ENCODE assay signal across 17 cellular contexts in genomic region chr19:57719424-57719823, GRCh38.
"Had no signal": no experiment of that assay in that cellular context is flagged by ENCODE, and none has a peak within 500 bp of the region (broad histone marks: within the 10 kb centered on the region; RNA-seq: fewer than 3 reads in every experiment).

No MANE protein-coding gene starts in this region.

- H3K4me3 ChIP-seq: body of pancreas had no signal

- H3K27me3 ChIP-seq: body of pancreas had no signal

- H3K4me1 ChIP-seq: body of pancreas had no signal

- H3K27ac Mint-ChIP-seq: activated CD4-positive, alpha-beta T cell treated with anti-CD3 and anti-CD28 coated beads for 36 hours; activated CD8-positive, alpha-beta T cell treated with anti-CD3 and anti-CD28 coated beads, Interleukin-2, amount 10 ng/mL, durations not matched to agents 7 days and 5 days; activated naive CD8-positive, alpha-beta T cell treated with anti-CD3 and anti-CD28 coated beads for 36 hours; dendritic cell treated with granulocyte-macrophage colony-stimulating factor and Interleukin-4, amounts not matched to agents 40 ng/mL and 50 ng/mL, for 4 days; natural killer cell treated with Interleukin-12 subunit alpha and Interleukin-12 subunit beta and Interleukin-15 and Interleukin-18, amount 100 ng/mL, for 72 hours had no signal

- H3K4me3 Mint-ChIP-seq: activated CD4-positive, alpha-beta T cell treated with anti-CD3 and anti-CD28 coated beads for 36 hours; activated CD8-positive, alpha-beta T cell treated with anti-CD3 and anti-CD28 coated beads, Interleukin-2, amount 10 ng/mL, durations not matched to agents 7 days and 5 days; activated naive CD8-positive, alpha-beta T cell treated with anti-CD3 and anti-CD28 coated beads for 36 hours; central memory CD8-positive, alpha-beta T cell; dendritic cell treated with granulocyte-macrophage colony-stimulating factor and Interleukin-4, amounts not matched to agents 40 ng/mL and 50 ng/mL, for 4 days; natural killer cell treated with Interleukin-12 subunit alpha and Interleukin-12 subunit beta and Interleukin-15 and Interleukin-18, amount 100 ng/mL, for 72 hours had no signal

- DNase-seq: activated CD4-positive, alpha-beta T cell treated with anti-CD3 and anti-CD28 coated beads for 36 hours; activated CD8-positive, alpha-beta memory T cell treated with anti-CD3 and anti-CD28 coated beads, Interleukin-2, amount 50 U/mL, for 4 hours; activated CD8-positive, alpha-beta T cell treated with anti-CD3 and anti-CD28 coated beads, Interleukin-2, amount 10 ng/mL, durations not matched to agents 7 days and 5 days; activated gamma-delta T cell; activated naive CD8-positive, alpha-beta T cell treated with anti-CD3 and anti-CD28 coated beads for 36 hours; amygdala; body of pancreas; effector memory CD4-positive, alpha-beta T cell; foreskin fibroblast; mesendoderm; stimulated activated CD4-positive, alpha-beta T cell treated with anti-CD3 and anti-CD28 coated beads, Interleukin-2, amount 100 ng/mL, for 48 hours; stimulated activated naive CD4-positive, alpha-beta T cell treated with Interleukin-2 at 50 U/mL for 16 hours; trophoblast cell had no signal

- H3K27me3 Mint-ChIP-seq: activated CD4-positive, alpha-beta T cell treated with anti-CD3 and anti-CD28 coated beads for 36 hours; activated naive CD8-positive, alpha-beta T cell treated with anti-CD3 and anti-CD28 coated beads for 36 hours; central memory CD8-positive, alpha-beta T cell; dendritic cell treated with granulocyte-macrophage colony-stimulating factor and Interleukin-4, amounts not matched to agents 40 ng/mL and 50 ng/mL, for 4 days; natural killer cell treated with Interleukin-12 subunit alpha and Interleukin-12 subunit beta and Interleukin-15 and Interleukin-18, amount 100 ng/mL, for 72 hours had no signal

- H3K27ac ChIP-seq: body of pancreas, VCaP had no signal
